In the genomic region with DNA sequence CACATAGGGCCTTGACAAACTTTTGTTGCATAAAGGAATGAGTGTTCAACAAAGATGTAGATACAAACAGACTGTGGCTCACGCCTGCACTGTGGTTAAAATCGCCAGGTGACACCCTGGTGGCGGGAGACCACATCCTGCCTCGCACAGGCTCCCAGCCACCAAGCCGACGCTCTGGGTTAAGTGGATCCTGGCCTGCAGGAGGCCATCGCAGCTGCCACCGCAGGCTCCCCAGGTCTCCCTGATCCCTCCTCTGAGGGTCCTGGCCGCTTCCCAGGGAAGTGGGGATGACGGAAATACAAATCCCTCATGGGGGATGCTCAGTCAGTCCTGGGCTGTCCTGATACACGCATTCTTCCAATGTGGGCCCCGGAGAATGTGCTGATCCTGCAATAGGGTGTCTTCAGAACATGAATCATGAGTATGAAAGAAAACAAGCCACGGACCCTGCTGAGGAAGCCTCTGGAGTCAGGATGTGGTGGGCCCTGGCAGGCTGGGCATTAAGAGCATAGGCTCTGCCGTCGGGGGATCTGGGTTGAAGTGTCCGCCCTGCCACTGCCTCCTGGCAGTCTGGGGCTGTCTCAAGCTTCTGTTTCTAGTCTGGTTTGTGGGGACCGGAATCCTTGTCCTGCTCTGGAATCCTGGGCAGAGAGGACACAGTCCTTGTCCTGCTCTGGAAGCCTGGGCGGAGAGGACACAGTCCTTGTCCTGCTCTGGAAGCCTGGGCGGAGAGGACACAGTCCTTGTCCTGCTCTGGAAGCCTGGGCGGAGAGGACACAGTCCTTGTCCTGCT, we compare ENCODE assay signal across 8 cellular contexts. TPM values are rescaled to one million over a fixed set of nuclear protein-coding genes. Genes with fewer than 3 reads are reported as not detected.
DNase-seq lines count a peak whose midpoint lies in the region; ATAC-seq, FAIRE-seq and TF ChIP-seq lines count a peak whose summit lies in the region.

No MANE protein-coding gene starts in this region.

- no peak for TF ChIP-seq POLR2A in testis (IDR thresholded peaks at IDR 0.05)

- H3K4me1 ChIP-seq in OCI-LY7 (ENCODE audit: insufficient read depth, low read length, poor library complexity, severe bottlenecking) (peaks cover 8% of the 10 kb centered on the region), testis (peaks cover 6% of the 10 kb centered on the region)

- intact Hi-C loops in OCI-LY7 (cut with micrococcal nuclease; ENCODE audit: unreplicated experiment) = loop anchor here (10.0 kb wide), 1 partner anchor 116 kb away; no protein-coding TSS in a partner anchor
- intact Hi-C loops in testis (cut with DNase I; ENCODE audit: low total_unique reads) = no loop called here

- CTCF ChIA-PET in OCI-LY7 (lab: Charles Lee; ENCODE audit: unreplicated experiment) = no interaction called here

- WGBS in testis, 2 donors = 92 to 93% methylated on average over 20 of the region's 20 CpGs

- peak; percentile 68 for DNase-seq in GM13977 (ENCODE audit: low spot score)
- DNase-seq in OCI-LY7 (ENCODE audit: low spot score) = peak; percentile 76
- DNase-seq in activated gamma-delta T cell treated with Interleukin-2 at 50 U/mL for 16 hours = peak; percentile 78
- DNase-seq in stimulated activated CD4-positive, alpha-beta T cell treated with anti-CD3 and anti-CD28 coated beads, Interleukin-1b, Interleukin-23, amount 100 ng/mL, for 24 hours (ENCODE audit: low read depth in 4 of 4, low spot score in 1 of 4) = peak; percentile 16 to 67 (median 30)
- no peak for DNase-seq in HCEC 1CT
- DNase-seq in frontal cortex (ENCODE audit: low spot score in 2 of 2) = no peak
- DNase-seq in testis = no peak

- H3K4me2 ChIP-seq in OCI-LY7 (ENCODE audit: low read length) = no peak overlapping the region

- FAIRE-seq in frontal cortex (lab: Jason Lieb, UNC) = no peak

- H3K9me3 ChIP-seq in OCI-LY7 (ENCODE audit: low read length) (no peaks in the 10 kb centered on the region), testis (no peaks in the 10 kb centered on the region)

- peak; percentile 10 for TF ChIP-seq CTCF in GM13977 (IDR thresholded peaks at IDR 0.05; ENCODE audit: extremely low read depth, insufficient read depth, missing control alignments)
- no peak for TF ChIP-seq CTCF in OCI-LY7 (conservative IDR thresholded peaks at IDR 0.05; ENCODE audit: low read length)
- TF ChIP-seq CTCF in testis (IDR thresholded peaks at IDR 0.05) = no peak

- no peak overlapping the region for H3K4me3 ChIP-seq in OCI-LY7 (ENCODE audit: low read depth, low read length, poor library complexity, severe bottlenecking)
- H3K4me3 ChIP-seq in testis = no peak overlapping the region

- POLR2A ChIA-PET in OCI-LY7 (lab: Charles Lee) = no interaction called here

- no peaks in the 10 kb centered on the region for H3K9me2 ChIP-seq in OCI-LY7 (ENCODE audit: insufficient read depth, low read length)

- in situ Hi-C loops in GM13977 (cut with MboI; ENCODE audit: low pct_unique_long_range_greater_than_20kb, low sequenced_read_pairs, unreplicated experiment) = no loop called here

- H2AFZ ChIP-seq in OCI-LY7 (ENCODE audit: low read length) = no peak overlapping the region

- no peak overlapping the region for H3K27ac ChIP-seq in OCI-LY7 (ENCODE audit: low read depth, low read length, poor library complexity, severe bottlenecking)
- H3K27ac ChIP-seq in testis = no peak overlapping the region

- H3K79me2 ChIP-seq in OCI-LY7 (ENCODE audit: insufficient read depth, low read depth, low read length) = no peaks in the 10 kb centered on the region

- H3K36me3 ChIP-seq in OCI-LY7 (ENCODE audit: insufficient read depth, low read length) (no peaks in the 10 kb centered on the region), testis (ENCODE audit: low read depth, missing control alignments) (no peaks in the 10 kb centered on the region)

- no TSS peak for BruUV-seq in OCI-LY7 (replicated peaks; lab: Mats Ljungman, UMichigan)

- ATAC-seq in HG02759 (IDR thresholded peaks at IDR 0.05; ENCODE audit: unreplicated experiment) = peak; percentile 99

- no peaks in the 10 kb centered on the region for H3K27me3 ChIP-seq in testis

- H4K20me1 ChIP-seq in OCI-LY7 (ENCODE audit: insufficient read depth, low read length) = no peaks in the 10 kb centered on the region

RNA-seq across cellular contexts. Expression of a gene that starts 53.5 kb away (rescaled TPM):
- 1.8 TPM in 1 of 2 replicates, not detected in the other for total RNA-seq in OCI-LY7 (2014; rRNA removed; shearing (Covaris generic))
- total RNA-seq in OCI-LY7 (2022) (0.06 and 0.76 TPM in 2 replicates), frontal cortex (8.6 TPM), testis (1 to 10 TPM; 6.9 to 7.6 TPM)
- polyA plus RNA-seq in testis (ENCODE audit: insufficient read depth, low read depth, low replicate concordance) = 4.5 TPM

Comparison
In these comparisons a context has a peak if more than half of its experiments do, and no peak if none do; other contexts are left out.
1. DNase-seq: peak in GM13977 (single experiment), OCI-LY7 (single experiment), activated gamma-delta T cell treated with Interleukin-2 at 50 U/mL for 16 hours (single experiment) and stimulated activated CD4-positive, alpha-beta T cell treated with anti-CD3 and anti-CD28 coated beads, Interleukin-1b, Interleukin-23, amount 100 ng/mL, for 24 hours (4 of 4); none in HCEC 1CT (single experiment), frontal cortex (0 of 2) and testis (single experiment).